In the genomic region with DNA sequence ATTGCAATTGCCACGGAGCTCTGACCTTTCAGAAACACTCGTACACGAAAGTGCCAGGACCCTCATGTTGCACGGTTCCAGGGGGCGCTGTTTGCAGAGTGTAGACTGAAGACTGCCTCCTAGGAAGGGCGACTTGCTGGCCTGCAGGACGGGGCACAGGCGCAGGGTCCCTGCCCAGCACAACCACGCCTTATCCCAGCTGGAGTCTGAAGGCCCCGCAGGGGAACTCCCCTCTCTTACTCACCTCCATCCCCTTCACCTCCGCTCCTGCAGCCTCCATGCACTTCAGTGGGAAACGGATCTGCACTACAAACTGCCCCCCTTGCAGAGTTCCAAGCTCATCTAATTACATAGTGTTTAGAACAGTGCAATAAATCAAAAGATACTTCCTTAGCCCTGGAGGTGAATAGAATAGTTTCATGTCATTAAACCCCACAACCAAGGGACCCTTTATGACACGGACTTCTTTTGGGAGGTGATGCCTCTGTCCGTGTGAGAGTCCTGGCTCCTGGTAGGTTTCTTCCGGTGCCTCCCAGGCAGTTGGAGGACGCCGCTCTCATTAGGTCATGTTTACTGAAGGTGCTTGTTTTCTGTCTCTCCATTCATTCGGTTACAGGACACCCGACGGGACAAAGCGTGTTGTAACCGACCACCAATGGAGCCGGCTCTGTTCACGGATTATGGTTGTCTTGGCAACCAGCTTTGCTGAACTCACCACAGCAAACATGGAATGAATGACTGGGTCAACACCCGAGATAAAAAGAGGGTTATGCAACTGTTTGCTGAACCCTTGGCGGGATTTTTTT, we compare ENCODE assay signal across 8 cellular contexts.
DNase-seq lines count a peak whose midpoint lies in the region; ATAC-seq and TF ChIP-seq lines count a peak whose summit lies in the region.

No MANE protein-coding gene starts in this region.

- TF ChIP-seq CTCF in type B pancreatic cell (conservative IDR thresholded peaks at IDR 0.05) = peak; percentile 74

- ATAC-seq in HG03565 (IDR thresholded peaks at IDR 0.05; ENCODE audit: unreplicated experiment) (no peak), HG02623 (IDR thresholded peaks at IDR 0.05; ENCODE audit: unreplicated experiment) (no peak), HG03095 (IDR thresholded peaks at IDR 0.05; ENCODE audit: unreplicated experiment) (no peak)

- H3K36me3 Mint-ChIP-seq in type B pancreatic cell = no peaks in the 10 kb centered on the region

- H3K27ac Mint-ChIP-seq in type B pancreatic cell = peak overlapping the region; percentile 82

- H3K27me3 Mint-ChIP-seq in type B pancreatic cell = no peaks in the 10 kb centered on the region

- DNase-seq in AG08395 (ENCODE audit: low spot score) (peak; percentile 65), MV-4-11 (lab: John Stamatoyannopoulos, UW) (peak; percentile 53), SW480 (ENCODE audit: low spot score) (peak; percentile 99), iPS-NIHi11 (ENCODE audit: low spot score) (peak; percentile 73), type B pancreatic cell (ENCODE audit: extremely low spot score, unreplicated experiment) (no peak)

- H3K4me3 Mint-ChIP-seq in type B pancreatic cell = peak overlapping the region; percentile 83

- H3K4me1 Mint-ChIP-seq in type B pancreatic cell (ENCODE audit: unreplicated experiment) = peaks cover 39% of the 10 kb centered on the region

- no peaks in the 10 kb centered on the region for H3K9me3 Mint-ChIP-seq in type B pancreatic cell
